In genomic region chr3:76824658-76825310, GRCh38 we compare ENCODE assay signal across 21 cellular contexts.
DNase-seq lines count a peak whose midpoint lies in the region; ATAC-seq, FAIRE-seq and TF ChIP-seq lines count a peak whose summit lies in the region.
"Had no signal": no experiment of that assay in that cellular context is flagged by ENCODE, and none has a peak within 500 bp of the region (broad histone marks: within the 10 kb centered on the region; RNA-seq: fewer than 3 reads in every experiment).

No MANE protein-coding gene starts in this region.

- H4K5ac ChIP-seq in H1 (ENCODE audit: insufficient read length, low read depth, low read length) = no peak overlapping the region

- H3K79me2 ChIP-seq in H1 (ENCODE audit: control insufficient read depth in 1 of 2, insufficient read depth in 2 of 2, low read length in 2 of 2) (no peaks in the 10 kb centered on the region), trophoblast cell (ENCODE audit: control insufficient read depth, insufficient read depth, low read length, poor library complexity) (no peaks in the 10 kb centered on the region)

- H4K8ac ChIP-seq in H1 (ENCODE audit: extremely low read depth, insufficient read depth, low read length) (no peak overlapping the region), trophoblast cell (ENCODE audit: low read depth, low read length) (no peak overlapping the region)

- H2BK120ac ChIP-seq in H1 (replicated peaks; ENCODE audit: low read depth, low read length) (no peak overlapping the region), trophoblast cell (ENCODE audit: insufficient read depth, low read length, poor library complexity) (no peak overlapping the region)

- TF ChIP-seq RAD21 in H1 (IDR thresholded peaks at IDR 0.05 in 1 of 2, conservative IDR thresholded peaks at IDR 0.05 in 1 of 2; ENCODE audit: low read depth in 2 of 2, low read length in 2 of 2) = no peak

- H2BK12ac ChIP-seq in H1 (ENCODE audit: low read depth, low read length) (no peak overlapping the region), trophoblast cell (ENCODE audit: low read length) (no peak overlapping the region)

- H3K36me3 ChIP-seq in HEK293 (ENCODE audit: control insufficient read depth in 2 of 2, insufficient read depth in 1 of 2, low read length in 2 of 2) (no peaks in the 10 kb centered on the region), H1 (ENCODE audit: control insufficient read depth in 2 of 4, insufficient read depth in 4 of 4, low read length in 3 of 4) (no peaks in the 10 kb centered on the region), trophoblast cell (ENCODE audit: control insufficient read depth in 1 of 2, insufficient read depth in 2 of 2, low read length in 2 of 2) (no peaks in the 10 kb centered on the region)
- H3K36me3 ChIP-seq: SJSA1 had no signal

- POLR2A ChIA-PET in HEK293 (lab: Yijun Ruan, JAX) (no interaction called here), H1 (lab: Charles Lee; ENCODE audit: partially characterized antibody) (no interaction called here)

- no peak overlapping the region for H3K23ac ChIP-seq in H1 (ENCODE audit: insufficient read length)
- no peak overlapping the region for H3K23ac ChIP-seq in trophoblast cell (ENCODE audit: low read length)

- H2AK5ac ChIP-seq in H1 (ENCODE audit: low read depth, low read length) = no peak overlapping the region
- H2AK5ac ChIP-seq in trophoblast cell (ENCODE audit: low read length) = no peak overlapping the region

- H3K4me2 ChIP-seq in H1 (ENCODE audit: insufficient read depth in 1 of 2, low read depth in 2 of 2, low read length in 2 of 2) (no peak overlapping the region), trophoblast cell (ENCODE audit: low read length) (no peak overlapping the region)

- H3K4me1 Mint-ChIP-seq in activated T-helper 1 cell treated with anti-CD3 and anti-CD28 coated beads, Interleukin-12 subunit alpha, Interleukin-12 subunit beta, Interleukin-2, Interleukin-4 antibody, amounts not matched to agents 30 ng/mL and 10 ng/mL and 1 ng/mL, durations not matched to agents 14 hours and 24 hours and 36 hours (ENCODE audit: low read depth) = no peaks in the 10 kb centered on the region
- no peaks in the 10 kb centered on the region for H3K4me1 Mint-ChIP-seq in stimulated activated naive CD8-positive, alpha-beta T cell treated with anti-CD3 and anti-CD28 coated beads, Interleukin-15, amount 100 ng/mL, for 72 hours
- H3K4me1 Mint-ChIP-seq: CD4-positive, CD25-positive, alpha-beta regulatory T cell had no signal

- DNase-seq in NCI-H69 (lab: John Stamatoyannopoulos, UW) (peak; percentile 84), H1 (ENCODE audit: low read depth in 1 of 2, low spot score in 2 of 2) (no peak), left kidney (ENCODE audit: low read depth, low spot score) (peak; percentile 91), trophoblast cell (no peak)
- DNase-seq in activated T-helper 1 cell treated with anti-CD3 and anti-CD28 coated beads, Interleukin-12 subunit alpha, Interleukin-12 subunit beta, Interleukin-2, Interleukin-4 antibody, amounts not matched to agents 30 ng/mL and 10 ng/mL and 1 ng/mL, durations not matched to agents 14 hours and 24 hours and 36 hours (ENCODE audit: low spot score) = no peak
- DNase-seq in stimulated activated naive CD8-positive, alpha-beta T cell treated with anti-CD3 and anti-CD28 coated beads, Interleukin-15, amount 100 ng/mL, for 72 hours = no peak
- DNase-seq: Caco-2; CD4-positive, CD25-positive, alpha-beta regulatory T cell; DMS79 treated with DMSO at 0.1 percent for 48 hours; HCEC 1CT; MM.1S; NCI-H1092 treated with DMSO at 0.1 percent for 48 hours; NCI-H1694 treated with DMSO at 0.1 percent for 48 hours; NCI-H2107; NCI-H2227 treated with DMSO at 0.1 percent for 48 hours; NCI-H524; PC-3 had no signal

- peaks cover 10% of the 10 kb centered on the region for H3K9me3 Mint-ChIP-seq in activated T-helper 1 cell treated with anti-CD3 and anti-CD28 coated beads, Interleukin-12 subunit alpha, Interleukin-12 subunit beta, Interleukin-2, Interleukin-4 antibody, amounts not matched to agents 30 ng/mL and 10 ng/mL and 1 ng/mL, durations not matched to agents 14 hours and 24 hours and 36 hours
- peaks cover 11 to 12% of the 10 kb centered on the region in 2 donors for H3K9me3 Mint-ChIP-seq in stimulated activated naive CD8-positive, alpha-beta T cell treated with anti-CD3 and anti-CD28 coated beads, Interleukin-15, amount 100 ng/mL, for 72 hours

- 83% methylated on average over 6 of the region's 6 CpGs; no CpG with 5 or more reads in 1 of the 2 experiments for WGBS in H1 (ENCODE audit: extremely low coverage in 1 of 2, insufficient coverage in 1 of 2, insufficient read length in 1 of 2, insufficient replicate concordance in 2 of 2, low coverage in 1 of 2, low lambda C conversion rate in 2 of 2, missing lambda C conversion rate in 1 of 2), 2 experiments
- WGBS in trophoblast cell (ENCODE audit: extremely low coverage, insufficient coverage, insufficient read length) = no CpG with 5 or more reads among the region's 6 CpGs

- CTCF ChIA-PET in HEK293 (lab: Yijun Ruan, JAX) (no interaction called here), H1 (lab: Charles Lee; ENCODE audit: partially characterized antibody) (no interaction called here)

- no peak for TF ChIP-seq POLR2A in H1 (IDR thresholded peaks at IDR 0.05; ENCODE audit: control extremely low read depth in 1 of 2, low read depth in 2 of 2, low read length in 2 of 2)

- no peak for TF ChIP-seq CTCF in HEK293 (tag by site-specific recombination; IDR thresholded peaks at IDR 0.05)
- TF ChIP-seq CTCF in H1 (IDR thresholded peaks at IDR 0.05; ENCODE audit: control extremely low read depth in 1 of 3, insufficient read depth in 1 of 3, low read depth in 1 of 3, low read length in 3 of 3) = no peak

- no peak overlapping the region for H3K4me3 ChIP-seq in HEK293 (ENCODE audit: low read depth, low read length)
- no peak overlapping the region for H3K4me3 ChIP-seq in H1 (ENCODE audit: extremely low read depth in 1 of 4, insufficient read depth in 2 of 4, low read depth in 3 of 4, low read length in 4 of 4)
- no peak overlapping the region for H3K4me3 ChIP-seq in trophoblast cell (ENCODE audit: low read depth, low read length)
- H3K4me3 ChIP-seq: SJSA1 had no signal

- H4K20me1 ChIP-seq in H1 (replicated peaks in 1 of 2; ENCODE audit: control insufficient read depth in 1 of 2, insufficient read depth in 2 of 2, low read length in 2 of 2) = no peaks in the 10 kb centered on the region

- no peak overlapping the region for H2BK15ac ChIP-seq in H1 (ENCODE audit: low read length)

- H3K27me3 ChIP-seq in H1 (replicated peaks in 1 of 4; ENCODE audit: control insufficient read depth in 3 of 4, extremely low read depth in 1 of 4, insufficient read depth in 3 of 4, low read length in 3 of 4) = peaks cover 0 to 1% (median 0%) of the 10 kb centered on the region in 4 experiments; a peak in 1 of 7 replicates
- no peaks in the 10 kb centered on the region for H3K27me3 ChIP-seq in trophoblast cell (ENCODE audit: insufficient read depth, low read length)
- H3K27me3 ChIP-seq: SJSA1 had no signal

- no peak overlapping the region for H2BK20ac ChIP-seq in H1 (ENCODE audit: low read length)

- H3K9me3 ChIP-seq in HEK293 (ENCODE audit: control insufficient read depth, insufficient read depth, low read depth, low read length) (no peaks in the 10 kb centered on the region), H1 (ENCODE audit: insufficient read depth in 2 of 2, low read depth in 1 of 2, low read length in 1 of 2) (no peaks in the 10 kb centered on the region), trophoblast cell (ENCODE audit: insufficient read depth, low read depth, low read length) (no peaks in the 10 kb centered on the region)
- H3K9me3 ChIP-seq: SJSA1 had no signal

- H3K4me1 ChIP-seq in HEK293 (ENCODE audit: control insufficient read depth, insufficient read depth, low read length) = no peaks in the 10 kb centered on the region
- H3K4me1 ChIP-seq in H1 (replicated peaks in 1 of 4; ENCODE audit: control insufficient read depth in 3 of 4, insufficient read depth in 4 of 4, low read length in 3 of 4) = peaks cover 0 to 5% (median 3%) of the 10 kb centered on the region in 4 experiments; a peak in 3 of 7 replicates
- H3K4me1 ChIP-seq in trophoblast cell (ENCODE audit: control insufficient read depth in 1 of 2, insufficient read depth in 2 of 2, low read length in 2 of 2) = no peaks in the 10 kb centered on the region
- H3K4me1 ChIP-seq: Caco-2, SJSA1 had no signal

- no peaks in the 10 kb centered on the region for H3K36me3 Mint-ChIP-seq in activated T-helper 1 cell treated with anti-CD3 and anti-CD28 coated beads, Interleukin-12 subunit alpha, Interleukin-12 subunit beta, Interleukin-2, Interleukin-4 antibody, amounts not matched to agents 30 ng/mL and 10 ng/mL and 1 ng/mL, durations not matched to agents 14 hours and 24 hours and 36 hours (ENCODE audit: low read depth)
- H3K36me3 Mint-ChIP-seq: CD4-positive, CD25-positive, alpha-beta regulatory T cell had no signal

- no peak for FAIRE-seq in H1 (lab: Jason Lieb, UNC)

- no peak overlapping the region for H3K4ac ChIP-seq in H1 (replicated peaks; ENCODE audit: insufficient read length, low read depth, low read length)
- no peak overlapping the region for H3K4ac ChIP-seq in trophoblast cell (ENCODE audit: low read depth, low read length)

- H3K79me1 ChIP-seq in H1 (ENCODE audit: low read depth, low read length) (no peaks in the 10 kb centered on the region), trophoblast cell (ENCODE audit: low read length) (no peaks in the 10 kb centered on the region)

- H4K12ac ChIP-seq in trophoblast cell (ENCODE audit: low read depth, low read length) = no peak overlapping the region

- no peak overlapping the region for H3K56ac ChIP-seq in H1 (replicated peaks; ENCODE audit: insufficient read length, low read depth, low read length)

- no peak overlapping the region for H3K4me3 Mint-ChIP-seq in activated T-helper 1 cell treated with anti-CD3 and anti-CD28 coated beads, Interleukin-12 subunit alpha, Interleukin-12 subunit beta, Interleukin-2, Interleukin-4 antibody, amounts not matched to agents 30 ng/mL and 10 ng/mL and 1 ng/mL, durations not matched to agents 14 hours and 24 hours and 36 hours
- H3K4me3 Mint-ChIP-seq in stimulated activated naive CD8-positive, alpha-beta T cell treated with anti-CD3 and anti-CD28 coated beads, Interleukin-15, amount 100 ng/mL, for 72 hours = no peak overlapping the region
- H3K4me3 Mint-ChIP-seq: CD4-positive, CD25-positive, alpha-beta regulatory T cell had no signal

- no peak overlapping the region for H3K18ac ChIP-seq in H1 (ENCODE audit: extremely low read depth, low read length)
- H3K18ac ChIP-seq in trophoblast cell (ENCODE audit: low read length) = no peak overlapping the region

- no peak for TF ChIP-seq EP300 in H1 (IDR thresholded peaks at IDR 0.05; ENCODE audit: borderline replicate concordance in 1 of 2, low read depth in 2 of 2, low read length in 2 of 2)

- no peak overlapping the region for H3K27ac Mint-ChIP-seq in activated T-helper 1 cell treated with anti-CD3 and anti-CD28 coated beads, Interleukin-12 subunit alpha, Interleukin-12 subunit beta, Interleukin-2, Interleukin-4 antibody, amounts not matched to agents 30 ng/mL and 10 ng/mL and 1 ng/mL, durations not matched to agents 14 hours and 24 hours and 36 hours
- H3K27ac Mint-ChIP-seq in stimulated activated naive CD8-positive, alpha-beta T cell treated with anti-CD3 and anti-CD28 coated beads, Interleukin-15, amount 100 ng/mL, for 72 hours = no peak overlapping the region
- H3K27ac Mint-ChIP-seq: CD4-positive, CD25-positive, alpha-beta regulatory T cell had no signal

- H3K14ac ChIP-seq in H1 (ENCODE audit: insufficient read length) = no peak overlapping the region
- no peak overlapping the region for H3K14ac ChIP-seq in trophoblast cell (ENCODE audit: low read length)

- intact Hi-C loops in activated T-helper 1 cell treated with anti-CD3 and anti-CD28 coated beads, Interleukin-12 subunit alpha, Interleukin-12 subunit beta, Interleukin-2, Interleukin-4 antibody, amounts not matched to agents 30 ng/mL and 10 ng/mL and 1 ng/mL, durations not matched to agents 14 hours and 24 hours and 36 hours (cut with micrococcal nuclease) = no loop called here

- no peak for ATAC-seq in HG02981 (IDR thresholded peaks at IDR 0.05; ENCODE audit: unreplicated experiment)
- ATAC-seq in stimulated activated naive CD8-positive, alpha-beta T cell treated with anti-CD3 and anti-CD28 coated beads, Interleukin-15, amount 100 ng/mL, for 72 hours = no peak
- ATAC-seq: PC-3 had no signal

- H2BK5ac ChIP-seq in H1 (ENCODE audit: low read depth, low read length) = no peak overlapping the region
- no peak overlapping the region for H2BK5ac ChIP-seq in trophoblast cell (ENCODE audit: low read depth, low read length, poor library complexity)

- H3K23me2 ChIP-seq in H1 (ENCODE audit: low read depth, low read length) = no peaks in the 10 kb centered on the region; the same call in 1 of the 2 replicates

- no peak overlapping the region for H3K9ac ChIP-seq in H1 (replicated peaks in 1 of 4; ENCODE audit: extremely low read depth in 1 of 4, low read depth in 3 of 4, low read length in 3 of 4)
- no peak overlapping the region for H3K9ac ChIP-seq in trophoblast cell (ENCODE audit: low read length)

- H3K27ac ChIP-seq in HEK293 (ENCODE audit: extremely low read depth, low read depth, low read length) (no peak overlapping the region), H1 (ENCODE audit: low read depth, low read length) (no peak overlapping the region), trophoblast cell (ENCODE audit: low read depth, low read length) (no peak overlapping the region)
- H3K27ac ChIP-seq: RWPE1, SJSA1 had no signal

- no peak overlapping the region for H4K91ac ChIP-seq in H1 (replicated peaks; ENCODE audit: insufficient read length, low read length)
- H4K91ac ChIP-seq in trophoblast cell (ENCODE audit: low read depth, low read length) = no peak overlapping the region

- H2AFZ ChIP-seq in H1 (ENCODE audit: low read length) = 0 out of 2 replicates have a peak overlapping the region, but pooled peaks have one; percentile 62
- no peak overlapping the region for H2AFZ ChIP-seq in trophoblast cell (ENCODE audit: insufficient read depth, low read length, poor library complexity)

- H3K27me3 Mint-ChIP-seq in activated T-helper 1 cell treated with anti-CD3 and anti-CD28 coated beads, Interleukin-12 subunit alpha, Interleukin-12 subunit beta, Interleukin-2, Interleukin-4 antibody, amounts not matched to agents 30 ng/mL and 10 ng/mL and 1 ng/mL, durations not matched to agents 14 hours and 24 hours and 36 hours (ENCODE audit: insufficient read depth) = no peaks in the 10 kb centered on the region
- no peaks in the 10 kb centered on the region for H3K27me3 Mint-ChIP-seq in stimulated activated naive CD8-positive, alpha-beta T cell treated with anti-CD3 and anti-CD28 coated beads, Interleukin-15, amount 100 ng/mL, for 72 hours
- H3K27me3 Mint-ChIP-seq: CD4-positive, CD25-positive, alpha-beta regulatory T cell had no signal

Comparison
In these comparisons a context has a peak if more than half of its experiments do, and no peak if none do; other contexts are left out.
1. DNase-seq: peak in NCI-H69 (single experiment) and left kidney (single experiment); none in H1 (0 of 2), trophoblast cell (0 of 2), activated T-helper 1 cell treated with anti-CD3 and anti-CD28 coated beads, Interleukin-12 subunit alpha, Interleukin-12 subunit beta, Interleukin-2, Interleukin-4 antibody, amounts not matched to agents 30 ng/mL and 10 ng/mL and 1 ng/mL, durations not matched to agents 14 hours and 24 hours and 36 hours (single experiment) and stimulated activated naive CD8-positive, alpha-beta T cell treated with anti-CD3 and anti-CD28 coated beads, Interleukin-15, amount 100 ng/mL, for 72 hours (0 of 2).